In genomic region chr4:177400030-177400429, GRCh38 we compare ENCODE assay signal across 2 cellular contexts.
TF ChIP-seq lines count a peak whose summit lies in the region.

No MANE protein-coding gene starts in this region.

TF ChIP-seq in IMR-90, 13 proteins besides CTCF, POLR2A, EP300 and RAD21:
- TF ChIP-seq CHD1 (IDR thresholded peaks at IDR 0.05; ENCODE audit: low read depth, low read length): no peak
- TF ChIP-seq MAFK (IDR thresholded peaks at IDR 0.05; ENCODE audit: low read depth, low read length): no peak
- TF ChIP-seq RCOR1 (IDR thresholded peaks at IDR 0.05; ENCODE audit: insufficient replicate concordance, low read length): no peak
- TF ChIP-seq NFE2L2 (IDR thresholded peaks at IDR 0.05; ENCODE audit: low read depth, low read length): no peak
- TF ChIP-seq SMC3 (IDR thresholded peaks at IDR 0.05; ENCODE audit: low read depth, low read length): no peak
- no peak for TF ChIP-seq BHLHE40 (IDR thresholded peaks at IDR 0.05; ENCODE audit: low read depth, low read length)
- TF ChIP-seq MXI1 (IDR thresholded peaks at IDR 0.05; ENCODE audit: borderline replicate concordance, low read depth, low read length): no peak
- no peak for TF ChIP-seq RFX5 (IDR thresholded peaks at IDR 0.05; ENCODE audit: low read depth, low read length)
- TF ChIP-seq ELK1 (IDR thresholded peaks at IDR 0.05; ENCODE audit: borderline replicate concordance, low read depth, low read length): no peak
- TF ChIP-seq CEBPB (IDR thresholded peaks at IDR 0.05; ENCODE audit: low read depth, low read length): no peak
- no peak for TF ChIP-seq USF2 (IDR thresholded peaks at IDR 0.05; ENCODE audit: low read depth, low read length)
- TF ChIP-seq MAZ (IDR thresholded peaks at IDR 0.05; ENCODE audit: borderline replicate concordance, low read depth, low read length): no peak
- no peak for TF ChIP-seq FOS (IDR thresholded peaks at IDR 0.05; ENCODE audit: low read depth, low read length)

TF ChIP-seq in HepG2, 621 proteins besides CTCF, POLR2A, EP300 and RAD21:
- TF ChIP-seq MTF1 (CRISPR knock-in tag; IDR thresholded peaks at IDR 0.05): no peak
- no peak for TF ChIP-seq ARNTL (CRISPR knock-in tag; IDR thresholded peaks at IDR 0.05)
- TF ChIP-seq SUZ12 (IDR thresholded peaks at IDR 0.05; ENCODE audit: low read depth, low read length): no peak
- TF ChIP-seq SNAI1 (CRISPR knock-in tag; IDR thresholded peaks at IDR 0.05; ENCODE audit: borderline replicate concordance): no peak
- TF ChIP-seq JUNB (CRISPR knock-in tag; IDR thresholded peaks at IDR 0.05; ENCODE audit: borderline replicate concordance): no peak
- no peak for TF ChIP-seq TSC22D2 (CRISPR knock-in tag; IDR thresholded peaks at IDR 0.05; ENCODE audit: borderline replicate concordance)
- no peak for TF ChIP-seq HOXA3 (CRISPR knock-in tag; IDR thresholded peaks at IDR 0.05)
- TF ChIP-seq ZFP62 (CRISPR knock-in tag; IDR thresholded peaks at IDR 0.05): no peak
- no peak for TF ChIP-seq ATF3 (CRISPR knock-in tag; IDR thresholded peaks at IDR 0.05)
- TF ChIP-seq ZNF772 (CRISPR knock-in tag; IDR thresholded peaks at IDR 0.05): no peak
- no peak for TF ChIP-seq RXRA (CRISPR knock-in tag; IDR thresholded peaks at IDR 0.05)
- TF ChIP-seq MIXL1 (CRISPR knock-in tag; IDR thresholded peaks at IDR 0.05): no peak
- no peak for TF ChIP-seq SNAPC2 (CRISPR knock-in tag; IDR thresholded peaks at IDR 0.05)
- no peak for TF ChIP-seq ZFP41 (CRISPR knock-in tag; IDR thresholded peaks at IDR 0.05; ENCODE audit: borderline replicate concordance)
- TF ChIP-seq ZNF354B (CRISPR knock-in tag; IDR thresholded peaks at IDR 0.05): no peak
- no peak for TF ChIP-seq ZNF644 (CRISPR knock-in tag; IDR thresholded peaks at IDR 0.05; ENCODE audit: low read depth)
- no peak for TF ChIP-seq MBD4 (IDR thresholded peaks at IDR 0.05; ENCODE audit: borderline replicate concordance, low read length)
- no peak for TF ChIP-seq KDM3A (CRISPR knock-in tag; IDR thresholded peaks at IDR 0.05; ENCODE audit: low read depth)
